ENCODE assay signal across 33 cellular contexts in genomic region chr13:42722883-42723539, GRCh38. TPM values are rescaled to one million over a fixed set of nuclear protein-coding genes. Genes with fewer than 3 reads are reported as not detected.
"Had no signal": no experiment of that assay in that cellular context is flagged by ENCODE, and none has a peak within 500 bp of the region (broad histone marks: within the 10 kb centered on the region; RNA-seq: fewer than 3 reads in every experiment).

No MANE protein-coding gene starts in this region.

- H3K27me3 Mint-ChIP-seq: type B pancreatic cell had no signal

- ATAC-seq: naive thymus-derived CD8-positive, alpha-beta T cell; natural killer cell treated with Interleukin-12 subunit alpha and Interleukin-12 subunit beta and Interleukin-15 and Interleukin-18, amount 100 ng/mL, for 72 hours; pancreas; psoas muscle; right cardiac atrium; sciatic nerve; stimulated activated memory B cell treated with anti-CD40 and anti-IgM and Interleukin-4, amounts not matched to agents 10 μg/mL and 1 μg/mL and 100 μg/mL, for 72 hours; stimulated activated naive CD8-positive, alpha-beta T cell treated with anti-CD3 and anti-CD28 coated beads, Interleukin-15, amount 100 ng/mL, for 72 hours; stimulated activated naive CD8-positive, alpha-beta T cell treated with anti-CD3 and anti-CD28 coated beads, Interleukin-15, Interleukin-2, amounts not matched to agents 100 U/mL and 50 U/mL, for 24 hours; upper lobe of right lung had no signal

- H3K9me3 Mint-ChIP-seq: stimulated activated naive CD8-positive, alpha-beta T cell treated with anti-CD3 and anti-CD28 coated beads, Interleukin-15, amount 100 ng/mL, for 72 hours had no signal

- H3K9me3 ChIP-seq: neutrophil, pancreas, psoas muscle, suprapubic skin, testis, transverse colon, upper lobe of right lung, uterus had no signal

- H3K27ac ChIP-seq: neutrophil, pancreas, psoas muscle, skin epidermis, spleen, suprapubic skin, testis, tibial artery, transverse colon, upper lobe of right lung, uterus had no signal

- H3K4me1 ChIP-seq: pancreas, psoas muscle, spleen, suprapubic skin, testis, tibial artery, transverse colon, upper lobe of right lung, uterus had no signal

- DNase-seq: naive thymus-derived CD8-positive, alpha-beta T cell; nephron progenitor cell; nucleus accumbens; pancreas; psoas muscle; right cardiac atrium; spleen; stimulated activated CD4-positive, alpha-beta T cell treated with anti-CD3 and anti-CD28 coated beads, Interleukin-12 subunit alpha, Interleukin-12 subunit beta, amount 100 ng/mL, for 4 hours; stimulated activated CD4-positive, alpha-beta T cell treated with anti-CD3 and anti-CD28 coated beads, Interleukin-1b, Interleukin-23, amount 100 ng/mL, for 48 hours; stimulated activated CD4-positive, alpha-beta T cell treated with anti-CD3 and anti-CD28 coated beads, Interleukin-4, amount 100 ng/mL, for 1 hour; stimulated activated CD4-positive, alpha-beta T cell treated with anti-CD3 and anti-CD28 coated beads, Interleukin-4, amount 100 ng/mL, for 4 hours; stimulated activated CD8-positive, alpha-beta memory T cell treated with anti-CD3 and anti-CD28 coated beads, Interleukin-4, amount 100 ng/mL, for 48 hours; stimulated activated naive CD4-positive, alpha-beta T cell; stimulated activated naive CD8-positive, alpha-beta T cell treated with anti-CD3 and anti-CD28 coated beads, Interleukin-15, amount 100 ng/mL, for 72 hours; stimulated activated naive CD8-positive, alpha-beta T cell treated with anti-CD3 and anti-CD28 coated beads, Interleukin-15, Interleukin-2, amounts not matched to agents 100 U/mL and 50 U/mL, for 24 hours; substantia nigra; testis; tibial artery; transverse colon; upper lobe of right lung; uterus had no signal

- H3K27ac Mint-ChIP-seq: naive thymus-derived CD8-positive, alpha-beta T cell; natural killer cell treated with Interleukin-12 subunit alpha and Interleukin-12 subunit beta and Interleukin-15 and Interleukin-18, amount 100 ng/mL, for 72 hours; nephron progenitor cell; stimulated activated memory B cell treated with anti-CD40 and anti-IgM and Interleukin-4, amounts not matched to agents 10 μg/mL and 1 μg/mL and 100 μg/mL, for 72 hours; stimulated activated naive CD8-positive, alpha-beta T cell treated with anti-CD3 and anti-CD28 coated beads, Interleukin-15, amount 100 ng/mL, for 72 hours; type B pancreatic cell had no signal

- H3K4me3 Mint-ChIP-seq: naive thymus-derived CD8-positive, alpha-beta T cell; natural killer cell treated with Interleukin-12 subunit alpha and Interleukin-12 subunit beta and Interleukin-15 and Interleukin-18, amount 100 ng/mL, for 72 hours; nephron progenitor cell; neural crest cell; stimulated activated memory B cell treated with anti-CD40 and anti-IgM and Interleukin-4, amounts not matched to agents 10 μg/mL and 1 μg/mL and 100 μg/mL, for 72 hours; stimulated activated naive CD8-positive, alpha-beta T cell treated with anti-CD3 and anti-CD28 coated beads, Interleukin-15, amount 100 ng/mL, for 72 hours; type B pancreatic cell had no signal

- H3K4me3 ChIP-seq: pancreas, psoas muscle, skin epidermis, smooth muscle cell, spleen, suprapubic skin, testis, tibial artery, transverse colon, upper lobe of right lung, uterus had no signal

- H3K4me1 Mint-ChIP-seq: naive thymus-derived CD8-positive, alpha-beta T cell; nephron progenitor cell; neural crest cell; stimulated activated memory B cell treated with anti-CD40 and anti-IgM and Interleukin-4, amounts not matched to agents 10 μg/mL and 1 μg/mL and 100 μg/mL, for 72 hours; stimulated activated naive CD8-positive, alpha-beta T cell treated with anti-CD3 and anti-CD28 coated beads, Interleukin-15, amount 100 ng/mL, for 72 hours had no signal

- H3K36me3 ChIP-seq: neutrophil, pancreas, spleen, suprapubic skin, tibial artery, transverse colon, upper lobe of right lung, uterus had no signal

- H3K4me2 ChIP-seq: smooth muscle cell had no signal

- H3K36me3 Mint-ChIP-seq: stimulated activated memory B cell treated with anti-CD40 and anti-IgM and Interleukin-4, amounts not matched to agents 10 μg/mL and 1 μg/mL and 100 μg/mL, for 72 hours; type B pancreatic cell had no signal

- H3K27me3 ChIP-seq: neutrophil, pancreas, spleen, suprapubic skin, testis, tibial artery, transverse colon, upper lobe of right lung, uterus had no signal

RNA-seq across cellular contexts. Expression of gene FAM216B, which starts 58.4 kb away (rescaled TPM):
- total RNA-seq: naive thymus-derived CD8-positive, alpha-beta T cell; natural killer cell treated with Interleukin-12 subunit alpha and Interleukin-12 subunit beta and Interleukin-15 and Interleukin-18, amount 100 ng/mL, for 72 hours; neural crest cell; osteocyte; psoas muscle; renal cortical epithelial cell; sciatic nerve; smooth muscle cell; spleen; suprapubic skin; transverse colon; upper lobe of right lung; urinary bladder had no signal
- polyA plus RNA-seq: naive thymus-derived CD8-positive, alpha-beta T cell; pancreas; psoas muscle; smooth muscle cell; urinary bladder had no signal
